Comparison of ENCODE assay signal across 8 cellular contexts in the genomic region with DNA sequence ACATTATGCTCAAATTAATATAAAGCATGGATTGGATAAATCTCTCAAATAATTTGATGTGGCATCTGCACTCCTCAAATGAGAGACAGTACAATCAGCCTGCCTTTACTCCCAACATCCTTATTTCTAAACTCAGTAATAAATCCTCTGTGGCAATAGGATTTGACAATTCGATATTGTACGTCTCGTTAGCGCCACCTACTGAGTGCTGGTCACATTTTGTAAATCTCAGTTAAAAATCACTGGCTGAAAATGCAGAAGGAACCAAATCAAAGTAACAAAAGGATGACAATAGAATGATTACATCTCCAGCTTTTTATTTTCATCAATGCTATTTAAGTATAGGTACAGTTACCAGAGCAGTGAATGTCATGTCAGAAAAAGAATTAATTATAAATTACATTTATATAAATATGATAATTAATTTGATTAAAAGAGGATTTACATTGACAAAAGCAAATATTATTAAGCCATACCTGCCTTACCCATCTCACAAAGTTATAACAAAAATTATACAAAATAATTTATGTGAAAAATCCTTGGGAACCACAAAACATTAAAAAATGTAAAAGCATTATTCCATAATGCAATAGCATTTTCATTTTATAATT. TPM values are rescaled to one million over a fixed set of nuclear protein-coding genes. Genes with fewer than 3 reads are reported as not detected.
DNase-seq lines count a peak whose midpoint lies in the region; ATAC-seq and TF ChIP-seq lines count a peak whose summit lies in the region.

No MANE protein-coding gene starts in this region.

- no peak overlapping the region for H3K4me2 ChIP-seq in Karpas-422 (ENCODE audit: low read depth, low read length, poor library complexity, severe bottlenecking)

- H3K4me3 Mint-ChIP-seq in activated T-helper 2 cell treated with anti-CD3 and anti-CD28 coated beads, Interferon-gamma antibody, Interleukin-2, Interleukin-4, amounts not matched to agents 10 μg/mL and 5 μg/mL and 100 μg/mL, durations not matched to agents 14 hours and 24 hours and 36 hours (ENCODE audit: low read depth), result no peak overlapping the region
- H3K4me3 Mint-ChIP-seq in type B pancreatic cell, result no peak overlapping the region

- TF ChIP-seq EP300 in ovary (IDR thresholded peaks at IDR 0.05), result no peak

- no peaks in the 10 kb centered on the region for H3K36me3 Mint-ChIP-seq in activated T-helper 2 cell treated with anti-CD3 and anti-CD28 coated beads, Interferon-gamma antibody, Interleukin-2, Interleukin-4, amounts not matched to agents 10 μg/mL and 5 μg/mL and 100 μg/mL, durations not matched to agents 14 hours and 24 hours and 36 hours (ENCODE audit: low read depth)
- no peaks in the 10 kb centered on the region for H3K36me3 Mint-ChIP-seq in type B pancreatic cell

- H3K4me3 ChIP-seq in Karpas-422 (ENCODE audit: low read length) (no peak overlapping the region), ovary (no peak overlapping the region)

- intact Hi-C loops in activated T-helper 2 cell treated with anti-CD3 and anti-CD28 coated beads, Interferon-gamma antibody, Interleukin-2, Interleukin-4, amounts not matched to agents 10 μg/mL and 5 μg/mL and 100 μg/mL, durations not matched to agents 14 hours and 24 hours and 36 hours (cut with micrococcal nuclease), result loop anchor here (1.0 to 5.0 kb wide), 2 partner anchors 123 to 435 kb away; no protein-coding TSS in a partner anchor
- intact Hi-C loops in ovary (cut with DNase I), result no loop called here

- H3K27me3 ChIP-seq in Karpas-422 (ENCODE audit: low read length) (no peaks in the 10 kb centered on the region), ovary (no peaks in the 10 kb centered on the region)

- WGBS in ovary, 3 donors, result 0 to 1% (median 0%) methylated on average over 4 of the region's 4 CpGs

- H3K9ac ChIP-seq in Karpas-422 (ENCODE audit: low read length), result no peak overlapping the region

- no peaks in the 10 kb centered on the region for H3K9me2 ChIP-seq in Karpas-422 (replicated peaks; ENCODE audit: insufficient read depth, low read length)

- H3K4me1 ChIP-seq in Karpas-422 (ENCODE audit: low read length) (no peaks in the 10 kb centered on the region), ovary (ENCODE audit: insufficient read depth) (no peaks in the 10 kb centered on the region)

- H3K79me2 ChIP-seq in Karpas-422 (ENCODE audit: low read length), result no peaks in the 10 kb centered on the region

- no peak overlapping the region for H3K27ac ChIP-seq in Karpas-422 (ENCODE audit: low read length)
- no peak overlapping the region for H3K27ac ChIP-seq in ovary

- H4K20me1 ChIP-seq in Karpas-422 (ENCODE audit: insufficient read depth, low read depth, low read length), result no peaks in the 10 kb centered on the region

- no peak for TF ChIP-seq POLR2A in ovary (IDR thresholded peaks at IDR 0.05)

- ATAC-seq in GM18498 (IDR thresholded peaks at IDR 0.05; ENCODE audit: unreplicated experiment), result peak; percentile 48

- no peak overlapping the region for H3K27ac Mint-ChIP-seq in activated T-helper 2 cell treated with anti-CD3 and anti-CD28 coated beads, Interferon-gamma antibody, Interleukin-2, Interleukin-4, amounts not matched to agents 10 μg/mL and 5 μg/mL and 100 μg/mL, durations not matched to agents 14 hours and 24 hours and 36 hours
- H3K27ac Mint-ChIP-seq in type B pancreatic cell, result no peak overlapping the region

- TF ChIP-seq CTCF in ovary (IDR thresholded peaks at IDR 0.05) (peak in 2 of 3 donors; percentile 27 to 36), type B pancreatic cell (conservative IDR thresholded peaks at IDR 0.05) (peak; percentile 89)

- H3K36me3 ChIP-seq in Karpas-422 (ENCODE audit: insufficient read depth, low read length), result no peaks in the 10 kb centered on the region
- no peaks in the 10 kb centered on the region for H3K36me3 ChIP-seq in ovary

- H2AFZ ChIP-seq in Karpas-422 (ENCODE audit: low read length), result no peak overlapping the region

- H3K9me3 Mint-ChIP-seq in activated T-helper 2 cell treated with anti-CD3 and anti-CD28 coated beads, Interferon-gamma antibody, Interleukin-2, Interleukin-4, amounts not matched to agents 10 μg/mL and 5 μg/mL and 100 μg/mL, durations not matched to agents 14 hours and 24 hours and 36 hours, result no peaks in the 10 kb centered on the region
- no peaks in the 10 kb centered on the region for H3K9me3 Mint-ChIP-seq in type B pancreatic cell

- H3K4me1 Mint-ChIP-seq in activated T-helper 2 cell treated with anti-CD3 and anti-CD28 coated beads, Interferon-gamma antibody, Interleukin-2, Interleukin-4, amounts not matched to agents 10 μg/mL and 5 μg/mL and 100 μg/mL, durations not matched to agents 14 hours and 24 hours and 36 hours (ENCODE audit: low read depth), result no peaks in the 10 kb centered on the region
- H3K4me1 Mint-ChIP-seq in type B pancreatic cell (ENCODE audit: unreplicated experiment), result no peaks in the 10 kb centered on the region

- DNase-seq in A172 (ENCODE audit: low spot score) (peak; percentile 61), Karpas-422 (peak; percentile 88), RKO (ENCODE audit: low spot score) (peak; percentile 80), foreskin melanocyte (peak; percentile 56), ovary (peak; percentile 23 to 68 (median 53)), type B pancreatic cell (ENCODE audit: extremely low spot score, unreplicated experiment) (peak; percentile 68)
- DNase-seq in activated T-helper 2 cell treated with anti-CD3 and anti-CD28 coated beads, Interferon-gamma antibody, Interleukin-2, Interleukin-4, amounts not matched to agents 10 μg/mL and 5 μg/mL and 100 μg/mL, durations not matched to agents 14 hours and 24 hours and 36 hours (ENCODE audit: low spot score), result peak; percentile 30

- no peaks in the 10 kb centered on the region for H3K27me3 Mint-ChIP-seq in activated T-helper 2 cell treated with anti-CD3 and anti-CD28 coated beads, Interferon-gamma antibody, Interleukin-2, Interleukin-4, amounts not matched to agents 10 μg/mL and 5 μg/mL and 100 μg/mL, durations not matched to agents 14 hours and 24 hours and 36 hours (ENCODE audit: low read depth)
- H3K27me3 Mint-ChIP-seq in type B pancreatic cell, result peaks cover 4% of the 10 kb centered on the region

- no peaks in the 10 kb centered on the region for H3K9me3 ChIP-seq in Karpas-422 (ENCODE audit: low read length)
- H3K9me3 ChIP-seq in ovary, result no peaks in the 10 kb centered on the region

RNA-seq across cellular contexts. Expression of gene GJE1, which starts 20.2 kb away (rescaled TPM):
- not detected in 2 replicates for total RNA-seq in A172 (2014; rRNA removed; shearing (Covaris generic))
- total RNA-seq in Karpas-422 (2014; rRNA removed; shearing (Covaris generic); ENCODE audit: low replicate concordance), result not detected in 2 replicates
- total RNA-seq in activated T-helper 2 cell treated with anti-CD3 and anti-CD28 coated beads, Interferon-gamma antibody, Interleukin-2, Interleukin-4, amounts not matched to agents 10 μg/mL and 5 μg/mL and 100 μg/mL, durations not matched to agents 14 hours and 24 hours and 36 hours, result not detected in 2 replicates
- total RNA-seq in ovary (not detected), type B pancreatic cell (ENCODE audit: low replicate concordance) (not detected in 2 replicates)
- not detected for polyA plus RNA-seq in ovary

RNA-seq across cellular contexts. Expression of gene NMBR, which starts 34.4 kb away (rescaled TPM):
- not detected in 2 replicates for total RNA-seq in A172 (2014; rRNA removed; shearing (Covaris generic))
- not detected in 2 replicates for total RNA-seq in Karpas-422 (2014; rRNA removed; shearing (Covaris generic); ENCODE audit: low replicate concordance)
- not detected in 2 replicates for total RNA-seq in activated T-helper 2 cell treated with anti-CD3 and anti-CD28 coated beads, Interferon-gamma antibody, Interleukin-2, Interleukin-4, amounts not matched to agents 10 μg/mL and 5 μg/mL and 100 μg/mL, durations not matched to agents 14 hours and 24 hours and 36 hours
- total RNA-seq in ovary (under 1 TPM in 1 of 7 donors, not detected in 6; 0.20 TPM), type B pancreatic cell (ENCODE audit: low replicate concordance) (0.22 TPM in 1 of 2 replicates, not detected in the other)
- not detected for polyA plus RNA-seq in ovary

RNA-seq across cellular contexts. Expression of gene VTA1, which starts 34.5 kb away (rescaled TPM):
- total RNA-seq in A172 (2014; rRNA removed; shearing (Covaris generic)), result 116 and 124 TPM in 2 replicates
- total RNA-seq in Karpas-422 (2014; rRNA removed; shearing (Covaris generic); ENCODE audit: low replicate concordance), result 45.1 and 90.8 TPM in 2 replicates
- 49.5 and 49.9 TPM in 2 replicates for total RNA-seq in activated T-helper 2 cell treated with anti-CD3 and anti-CD28 coated beads, Interferon-gamma antibody, Interleukin-2, Interleukin-4, amounts not matched to agents 10 μg/mL and 5 μg/mL and 100 μg/mL, durations not matched to agents 14 hours and 24 hours and 36 hours
- total RNA-seq in ovary (10 to 100 TPM; 17.6 to 33.4 (median 24.5) TPM), type B pancreatic cell (ENCODE audit: low replicate concordance) (49.9 and 53.7 TPM in 2 replicates)
- 10 to 100 TPM; 19.9 to 36.9 TPM for polyA plus RNA-seq in ovary

Comparison
In these comparisons a context has a peak if more than half of its experiments do, and no peak if none do; other contexts are left out.
1. DNase-seq: peak in every context shown above with its lines; median percentile 88 in Karpas-422; 80 in RKO; 68 in type B pancreatic cell; 61 in A172; 56 in foreskin melanocyte; 53 in ovary; 30 in activated T-helper 2 cell treated with anti-CD3 and anti-CD28 coated beads, Interferon-gamma antibody, Interleukin-2, Interleukin-4, amounts not matched to agents 10 μg/mL and 5 μg/mL and 100 μg/mL, durations not matched to agents 14 hours and 24 hours and 36 hours.